25 cellular contexts compared by ENCODE assay signal in genomic region chr19:16193466-16193865, GRCh38. TPM values are rescaled to one million over a fixed set of nuclear protein-coding genes. Genes with fewer than 3 reads are reported as not detected.
"Had no signal": no experiment of that assay in that cellular context is flagged by ENCODE, and none has a peak within 500 bp of the region (broad histone marks: within the 10 kb centered on the region; RNA-seq: fewer than 3 reads in every experiment).

No MANE protein-coding gene starts in this region.

- H3K4me1 ChIP-seq: breast epithelium had no signal

- ATAC-seq: gastrocnemius medialis; heart left ventricle; left lobe of liver; stimulated activated effector memory CD8-positive, alpha-beta T cell treated with anti-CD3 and anti-CD28 coated beads, Interleukin-12 subunit alpha, Interleukin-12 subunit beta, amount 100 ng/mL, for 72 hours; T-helper 17 cell had no signal

- H3K4me3 ChIP-seq: breast epithelium, gastrocnemius medialis, heart left ventricle, neural progenitor cell, tibial artery had no signal

- FAIRE-seq: keratinocyte, urothelium cell line had no signal

- H3K9ac ChIP-seq: neural progenitor cell had no signal

- H3K9me3 ChIP-seq: breast epithelium, gastrocnemius medialis, heart left ventricle, tibial artery had no signal

- H3K36me3 ChIP-seq: neural progenitor cell had no signal

- H3K27me3 ChIP-seq: breast epithelium, gastrocnemius medialis, heart left ventricle, neural progenitor cell, tibial artery had no signal

- H3K27ac ChIP-seq: gastrocnemius medialis, heart left ventricle, neural progenitor cell, tibial artery had no signal

- DNase-seq: activated CD4-positive, alpha-beta T cell treated with anti-CD3 and anti-CD28 coated beads, Interleukin-2, amount 10 ng/mL, durations not matched to agents 24 days and 14 days; activated CD4-positive, CD25-positive, alpha-beta regulatory T cell; activated CD8-positive, alpha-beta memory T cell treated with anti-CD3 and anti-CD28 coated beads for 24 hours; activated naive CD4-positive, alpha-beta T cell; activated naive CD8-positive, alpha-beta T cell treated with anti-CD3 and anti-CD28 coated beads, Interleukin-2, amount 10 ng/mL, durations not matched to agents 7 days and 5 days; cerebellar nuclear complex; gastrocnemius medialis; naive B cell; stimulated activated CD4-positive, alpha-beta T cell treated with anti-CD3 and anti-CD28 coated beads, Interleukin-12 subunit alpha, Interleukin-12 subunit beta, amount 100 ng/mL, for 4 hours; T-helper 17 cell had no signal

RNA-seq across cellular contexts. Expression of gene CIB3, which starts 20.1 kb away (rescaled TPM):
- total RNA-seq: activated CD4-positive, alpha-beta T cell treated with anti-CD3 and anti-CD28 coated beads, Interleukin-2, amount 10 ng/mL, durations not matched to agents 24 days and 14 days; activated naive CD8-positive, alpha-beta T cell treated with anti-CD3 and anti-CD28 coated beads, Interleukin-2, amount 10 ng/mL, durations not matched to agents 7 days and 5 days; activated T-helper 1 cell treated with anti-CD3 and anti-CD28 coated beads, Interleukin-12 subunit alpha, Interleukin-12 subunit beta, Interleukin-2, Interleukin-4 antibody, amounts not matched to agents 30 ng/mL and 10 ng/mL and 1 ng/mL, durations not matched to agents 14 hours and 24 hours and 36 hours; dermis microvascular lymphatic vessel endothelial cell; epithelial cell of proximal tubule; gastrocnemius medialis; heart left ventricle; left lobe of liver; lung microvascular endothelial cell; mononuclear cell; osteocyte; subcutaneous adipose tissue; T-helper 17 cell had no signal
- polyA plus RNA-seq: heart left ventricle, keratinocyte had no signal

RNA-seq across cellular contexts. Expression of gene HSH2D, which starts 50.0 kb away (rescaled TPM):
- total RNA-seq: dermis microvascular lymphatic vessel endothelial cell, gastrocnemius medialis, lung microvascular endothelial cell, osteocyte had no signal
